ENCODE assay signal across 25 cellular contexts in genomic region chr5:169273881-169274280, GRCh38. TPM values are rescaled to one million over a fixed set of nuclear protein-coding genes. Genes with fewer than 3 reads are reported as not detected.
"Had no signal": no experiment of that assay in that cellular context is flagged by ENCODE, and none has a peak within 500 bp of the region (broad histone marks: within the 10 kb centered on the region; RNA-seq: fewer than 3 reads in every experiment).

No MANE protein-coding gene starts in this region.

- H3K4me3 Mint-ChIP-seq: dendritic cell treated with granulocyte-macrophage colony-stimulating factor and Interleukin-4, amounts not matched to agents 40 ng/mL and 50 ng/mL, for 4 days; effector memory CD8-positive, alpha-beta T cell; endodermal cell had no signal

- H3K27me3 ChIP-seq: colonic mucosa, esophagus muscularis mucosa, esophagus squamous epithelium, foreskin keratinocyte, gastrocnemius medialis, gastroesophageal sphincter, heart left ventricle had no signal

- H3K36me3 ChIP-seq: colonic mucosa, esophagus muscularis mucosa, esophagus squamous epithelium, gastrocnemius medialis, gastroesophageal sphincter, heart left ventricle, heart right ventricle had no signal

- H3K27me3 Mint-ChIP-seq: dendritic cell treated with granulocyte-macrophage colony-stimulating factor and Interleukin-4, amounts not matched to agents 40 ng/mL and 50 ng/mL, for 4 days had no signal

- H3K27ac ChIP-seq: colonic mucosa, coronary artery, dorsolateral prefrontal cortex, epithelial cell of prostate, esophagus muscularis mucosa, esophagus squamous epithelium, foreskin keratinocyte, gastrocnemius medialis, gastroesophageal sphincter, heart left ventricle, heart right ventricle had no signal

- H3K27ac Mint-ChIP-seq: dendritic cell treated with granulocyte-macrophage colony-stimulating factor and Interleukin-4, amounts not matched to agents 40 ng/mL and 50 ng/mL, for 4 days; effector memory CD8-positive, alpha-beta T cell; endodermal cell had no signal

- H3K4me1 Mint-ChIP-seq: endodermal cell had no signal

- DNase-seq: colonic mucosa; cortex of kidney; dermis blood vessel endothelial cell; dorsolateral prefrontal cortex; effector CD4-positive, alpha-beta T cell; effector CD8-positive, alpha-beta T cell; effector memory CD4-positive, alpha-beta T cell; effector memory CD8-positive, alpha-beta T cell; endodermal cell; erythroblast; esophagus squamous epithelium; foreskin fibroblast; foreskin keratinocyte; foreskin melanocyte; gastrocnemius medialis; glutamatergic neuron; head of caudate nucleus; heart left ventricle; heart right ventricle had no signal

- H3K9me3 ChIP-seq: colonic mucosa, esophagus muscularis mucosa, esophagus squamous epithelium, gastrocnemius medialis, gastroesophageal sphincter, heart left ventricle, heart right ventricle had no signal

- H3K4me3 ChIP-seq: colonic mucosa, coronary artery, dorsolateral prefrontal cortex, esophagus muscularis mucosa, esophagus squamous epithelium, gastrocnemius medialis, gastroesophageal sphincter, heart left ventricle, heart right ventricle had no signal

- H3K4me1 ChIP-seq: colonic mucosa, esophagus squamous epithelium, foreskin keratinocyte, gastrocnemius medialis, heart left ventricle, heart right ventricle had no signal

- H3K9me3 Mint-ChIP-seq: dendritic cell treated with granulocyte-macrophage colony-stimulating factor and Interleukin-4, amounts not matched to agents 40 ng/mL and 50 ng/mL, for 4 days; effector memory CD8-positive, alpha-beta T cell had no signal

RNA-seq across cellular contexts. Expression of gene SLIT3, which starts 27.1 kb away (rescaled TPM):
- total RNA-seq: dermis blood vessel endothelial cell, dermis microvascular lymphatic vessel endothelial cell had no signal
